In the genomic region with DNA sequence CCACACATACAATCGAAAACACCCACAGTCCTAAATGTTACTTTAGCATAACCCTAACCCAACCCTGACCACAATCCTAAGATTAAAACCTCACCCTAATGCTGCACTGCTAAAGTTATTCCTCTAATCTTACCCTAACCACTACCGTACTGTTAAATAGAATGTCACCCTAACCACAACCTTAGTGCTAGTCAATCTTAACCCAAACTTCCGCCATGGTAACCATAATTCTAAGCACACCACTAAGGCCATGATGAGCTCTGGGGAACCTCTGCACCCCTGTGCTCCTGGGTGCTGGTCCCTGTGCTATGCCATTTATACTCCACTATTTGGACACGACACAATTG, we compare ENCODE assay signal across 11 cellular contexts. TPM values are rescaled to one million over a fixed set of nuclear protein-coding genes. Genes with fewer than 3 reads are reported as not detected.
DNase-seq lines count a peak whose midpoint lies in the region; ATAC-seq and TF ChIP-seq lines count a peak whose summit lies in the region.
"Had no signal": no experiment of that assay in that cellular context is flagged by ENCODE, and none has a peak within 500 bp of the region (broad histone marks: within the 10 kb centered on the region; RNA-seq: fewer than 3 reads in every experiment).

No MANE protein-coding gene starts in this region.

- H3K79me2 ChIP-seq in hepatocyte, result no peaks in the 10 kb centered on the region

- H3K9me2 ChIP-seq in hepatocyte (replicated peaks; ENCODE audit: insufficient read depth), result no peaks in the 10 kb centered on the region

- TF ChIP-seq CTCF in hepatocyte (IDR thresholded peaks at IDR 0.05; ENCODE audit: poor library complexity) (no peak), tibial artery (IDR thresholded peaks at IDR 0.05) (no peak), left ventricle myocardium inferior (IDR thresholded peaks at IDR 0.05; ENCODE audit: borderline replicate concordance) (no peak)

- H3K27ac Mint-ChIP-seq in activated CD4-positive, alpha-beta memory T cell treated with anti-CD3 and anti-CD28 coated beads, Interleukin-2, amount 10 ng/mL, durations not matched to agents 7 days and 5 days, result peak overlapping the region; percentile 2
- H3K27ac Mint-ChIP-seq: H9 had no signal

- H3K36me3 ChIP-seq in hepatocyte (replicated peaks; ENCODE audit: insufficient read depth, low read depth) (no peaks in the 10 kb centered on the region), tibial artery (peaks cover 0 to 3% (median 0%) of the 10 kb centered on the region in 3 donors), left ventricle myocardium inferior (no peaks in the 10 kb centered on the region)

- peak overlapping the region; percentile 92 for H3K27ac ChIP-seq in hepatocyte
- peak overlapping the region; percentile 78 to 80 for H3K27ac ChIP-seq in tibial artery
- H3K27ac ChIP-seq in left ventricle myocardium inferior (replicated peaks), result no peak overlapping the region

- no peak overlapping the region for H3K4me2 ChIP-seq in hepatocyte

- ATAC-seq in HG02870 (IDR thresholded peaks at IDR 0.05; ENCODE audit: unreplicated experiment) (no peak), GM18498 (IDR thresholded peaks at IDR 0.05; ENCODE audit: unreplicated experiment) (no peak)

- H3K4me1 Mint-ChIP-seq in activated CD4-positive, alpha-beta memory T cell treated with anti-CD3 and anti-CD28 coated beads, Interleukin-2, amount 10 ng/mL, durations not matched to agents 7 days and 5 days, result peaks cover 41% of the 10 kb centered on the region

- H3K27me3 ChIP-seq in hepatocyte, result no peaks in the 10 kb centered on the region
- no peaks in the 10 kb centered on the region for H3K27me3 ChIP-seq in tibial artery
- no peaks in the 10 kb centered on the region for H3K27me3 ChIP-seq in left ventricle myocardium inferior (ENCODE audit: low read depth)

- no peak overlapping the region for H3K4me3 Mint-ChIP-seq in activated CD4-positive, alpha-beta memory T cell treated with anti-CD3 and anti-CD28 coated beads, Interleukin-2, amount 10 ng/mL, durations not matched to agents 7 days and 5 days
- H3K4me3 Mint-ChIP-seq: activated naive CD4-positive, alpha-beta T cell treated with anti-CD3 and anti-CD28 coated beads, Interleukin-2, amount 10 ng/mL, durations not matched to agents 7 days and 5 days; H9 had no signal

- WGBS in hepatocyte (ENCODE audit: low lambda C conversion rate, missing lambda C conversion rate), result 98% methylated on average over 4 of the region's 4 CpGs

- peaks cover 49% of the 10 kb centered on the region for H3K27me3 Mint-ChIP-seq in activated CD4-positive, alpha-beta memory T cell treated with anti-CD3 and anti-CD28 coated beads, Interleukin-2, amount 10 ng/mL, durations not matched to agents 7 days and 5 days

- H3K4me3 ChIP-seq in hepatocyte (no peak overlapping the region), tibial artery (no peak overlapping the region), left ventricle myocardium inferior (no peak overlapping the region)

- intact Hi-C loops in tibial artery (cut with DNase I; ENCODE audit: low total_unique reads), result no loop called here
- intact Hi-C loops in left ventricle myocardium inferior (cut with micrococcal nuclease), result no loop called here

- POLR2A ChIA-PET in activated CD4-positive, alpha-beta memory T cell treated with anti-CD3 and anti-CD28 coated beads, Interleukin-2, amount 10 ng/mL, durations not matched to agents 7 days and 5 days (lab: Charles Lee), result interaction anchor here (1.0 to 2.6 kb wide), 5 partner anchors 10 to 81 kb away, joined by 3 to 19 read pairs (median 4); a partner anchor contains a TSS

- H3K9me3 ChIP-seq in hepatocyte (ENCODE audit: low read depth) (no peaks in the 10 kb centered on the region), tibial artery (no peaks in the 10 kb centered on the region), left ventricle myocardium inferior (replicated peaks) (no peaks in the 10 kb centered on the region)

- CTCF ChIA-PET in activated CD4-positive, alpha-beta memory T cell treated with anti-CD3 and anti-CD28 coated beads, Interleukin-2, amount 10 ng/mL, durations not matched to agents 7 days and 5 days (lab: Charles Lee), result interaction anchor here (1.4 to 4.0 kb wide), 4 partner anchors 35 to 81 kb away, joined by 4 to 29 read pairs (median 11); a partner anchor contains a TSS

- peaks cover 32% of the 10 kb centered on the region for H3K4me1 ChIP-seq in hepatocyte (ENCODE audit: insufficient read depth)
- H3K4me1 ChIP-seq in tibial artery, result peaks cover 4 to 98% (median 77%) of the 10 kb centered on the region in 4 donors
- peaks cover 41% of the 10 kb centered on the region for H3K4me1 ChIP-seq in left ventricle myocardium inferior

- H3K9me3 Mint-ChIP-seq in activated CD4-positive, alpha-beta memory T cell treated with anti-CD3 and anti-CD28 coated beads, Interleukin-2, amount 10 ng/mL, durations not matched to agents 7 days and 5 days, result no peaks in the 10 kb centered on the region
- H3K9me3 Mint-ChIP-seq: activated naive CD4-positive, alpha-beta T cell treated with anti-CD3 and anti-CD28 coated beads, Interleukin-2, amount 10 ng/mL, durations not matched to agents 7 days and 5 days; H9 had no signal

- no peak overlapping the region for H2AFZ ChIP-seq in hepatocyte

- DNase-seq in NK-92 treated with Interleukin-12 subunit alpha and Interleukin-12 subunit beta, amount 100 ng/mL, for 24 hours (lab: John Stamatoyannopoulos, UW), result peak; percentile 22
- DNase-seq in NK-92 (lab: John Stamatoyannopoulos, UW; ENCODE audit: unreplicated experiment), result no peak
- DNase-seq in activated CD4-positive, alpha-beta memory T cell treated with anti-CD3 and anti-CD28 coated beads, Interleukin-2, amount 10 ng/mL, durations not matched to agents 7 days and 5 days, result peak; percentile 28
- DNase-seq in hepatocyte (ENCODE audit: low spot score), result no peak
- no peak for DNase-seq in tibial artery
- DNase-seq in left ventricle myocardium inferior, result no peak
- DNase-seq: activated naive CD4-positive, alpha-beta T cell treated with anti-CD3 and anti-CD28 coated beads, Interleukin-2, amount 10 ng/mL, durations not matched to agents 7 days and 5 days; NCI-H187 had no signal

- no peaks in the 10 kb centered on the region for H3K36me3 Mint-ChIP-seq in activated CD4-positive, alpha-beta memory T cell treated with anti-CD3 and anti-CD28 coated beads, Interleukin-2, amount 10 ng/mL, durations not matched to agents 7 days and 5 days (ENCODE audit: low read depth)
- H3K36me3 Mint-ChIP-seq: activated naive CD4-positive, alpha-beta T cell treated with anti-CD3 and anti-CD28 coated beads, Interleukin-2, amount 10 ng/mL, durations not matched to agents 7 days and 5 days had no signal

- no peaks in the 10 kb centered on the region for H4K20me1 ChIP-seq in hepatocyte (ENCODE audit: insufficient read depth, poor library complexity, severe bottlenecking)

RNA-seq across cellular contexts. Expression of a gene that starts 38.0 kb away (rescaled TPM):
- total RNA-seq in activated CD4-positive, alpha-beta memory T cell treated with anti-CD3 and anti-CD28 coated beads, Interleukin-2, amount 10 ng/mL, durations not matched to agents 7 days and 5 days, result under 1 TPM; 0.28 to 0.40 TPM
- total RNA-seq in hepatocyte (3.0 and 8.6 TPM in 2 replicates), left ventricle myocardium inferior (26.5 TPM)
- 6.7 and 7.6 TPM in 2 replicates for polyA plus RNA-seq in hepatocyte

Comparison
In these comparisons a context has a peak if more than half of its experiments do, and no peak if none do; other contexts are left out.
1. DNase-seq: peak in NK-92 treated with Interleukin-12 subunit alpha and Interleukin-12 subunit beta, amount 100 ng/mL, for 24 hours (single experiment) and activated CD4-positive, alpha-beta memory T cell treated with anti-CD3 and anti-CD28 coated beads, Interleukin-2, amount 10 ng/mL, durations not matched to agents 7 days and 5 days (single experiment); none in NK-92 (single experiment), hepatocyte (single experiment), tibial artery (0 of 2) and left ventricle myocardium inferior (single experiment).